ENCODE assay signal across 8 cellular contexts in the genomic region with DNA sequence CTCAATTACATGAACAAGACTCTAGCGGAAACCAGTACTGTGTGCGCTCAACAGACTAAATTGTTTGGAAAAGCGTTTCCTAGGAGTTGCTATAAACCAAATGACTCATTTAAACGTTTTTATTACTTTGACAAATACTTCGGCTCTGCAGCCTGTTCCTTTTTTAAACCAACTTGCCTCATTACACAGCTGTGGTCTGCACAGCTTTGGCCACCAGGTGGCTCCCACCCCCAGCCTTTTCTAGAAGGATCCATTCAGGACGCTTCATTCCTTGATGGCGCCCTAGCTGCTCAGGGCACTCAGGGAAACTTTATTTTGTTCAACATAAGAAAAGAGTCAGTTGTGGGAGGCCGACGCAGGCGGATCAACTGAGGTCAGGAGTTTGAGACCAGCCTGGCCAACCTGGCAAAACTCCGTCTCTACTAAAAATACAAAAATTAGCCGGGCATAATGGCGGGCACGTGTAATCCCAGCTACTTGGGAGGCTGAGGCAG. TPM values are rescaled to one million over a fixed set of nuclear protein-coding genes. Genes with fewer than 3 reads are reported as not detected.
A peak's percentile ranks its signal among the peaks of the same experiment; 100 is the strongest.
DNase-seq lines count a peak whose midpoint lies in the region; ATAC-seq, FAIRE-seq and TF ChIP-seq lines count a peak whose summit lies in the region.

No MANE protein-coding gene starts in this region.

- dilution Hi-C loops in keratinocyte (cut with MboI; ENCODE audit: extremely low pct_ligation_motif_present, low sequenced_read_pairs), result no loop called here

- no peaks in the 10 kb centered on the region for H3K36me3 ChIP-seq in keratinocyte (ENCODE audit: control insufficient read depth in 2 of 2, extremely low read depth in 1 of 2, insufficient read depth in 2 of 2, low read length in 2 of 2)

- H3K27ac ChIP-seq in keratinocyte (ENCODE audit: control insufficient read depth, insufficient read depth, low read length), result peak overlapping the region; percentile 58

- H3K9me1 ChIP-seq in keratinocyte (ENCODE audit: control insufficient read depth, extremely low read depth, insufficient read depth, low read length), result no peaks in the 10 kb centered on the region

- no peaks in the 10 kb centered on the region for H3K9me3 ChIP-seq in keratinocyte (ENCODE audit: control insufficient read depth, low read depth, low read length)

- peaks cover 6% of the 10 kb centered on the region for H3K4me1 Mint-ChIP-seq in activated B cell treated with CpG ODN at 0.5 μM for 24 hours

- H2AFZ ChIP-seq in keratinocyte (ENCODE audit: control insufficient read depth, low read length), result peak overlapping the region; percentile 71

- TF ChIP-seq CTCF in activated B cell treated with CpG ODN at 0.5 μM for 24 hours (IDR thresholded peaks at IDR 0.05) (peak; percentile 56), keratinocyte (optimal IDR thresholded peaks at IDR 0.05 in 1 of 3, IDR thresholded peaks at IDR 0.05 in 1 of 3, conservative IDR thresholded peaks at IDR 0.05 in 1 of 3; ENCODE audit: extremely low read depth in 1 of 3, insufficient read depth in 2 of 3, low read length in 3 of 3) (peak; percentile 78 to 93 (median 80))

- H4K20me1 ChIP-seq in keratinocyte (ENCODE audit: control insufficient read depth, extremely low read depth, insufficient read depth, low read length), result no peaks in the 10 kb centered on the region

- ATAC-seq in activated B cell treated with CpG ODN at 0.5 μM for 24 hours (ENCODE audit: low read depth) (peak; percentile 61), HG02973 (IDR thresholded peaks at IDR 0.05; ENCODE audit: unreplicated experiment) (no peak)

- H3K9me3 Mint-ChIP-seq in activated B cell treated with CpG ODN at 0.5 μM for 24 hours, result no peaks in the 10 kb centered on the region

- H3K4me1 ChIP-seq in keratinocyte (ENCODE audit: control insufficient read depth, extremely low read depth, insufficient read depth, low read length), result peaks cover 20% of the 10 kb centered on the region

- no peaks in the 10 kb centered on the region for H3K36me3 Mint-ChIP-seq in activated B cell treated with CpG ODN at 0.5 μM for 24 hours (ENCODE audit: low read depth)

- H3K27ac Mint-ChIP-seq in activated B cell treated with CpG ODN at 0.5 μM for 24 hours, result no peak overlapping the region

- H3K27me3 Mint-ChIP-seq in activated B cell treated with CpG ODN at 0.5 μM for 24 hours, result peaks cover 39% of the 10 kb centered on the region

- peak; percentile 83 for FAIRE-seq in keratinocyte (lab: Jason Lieb, UNC)

- no peak overlapping the region for H3K4me3 Mint-ChIP-seq in activated B cell treated with CpG ODN at 0.5 μM for 24 hours

- peak overlapping the region; percentile 67 for H3K4me2 ChIP-seq in keratinocyte (ENCODE audit: control insufficient read depth, extremely low read depth, insufficient read depth, low read depth, low read length)

- H3K4me3 ChIP-seq in keratinocyte (ENCODE audit: control insufficient read depth in 2 of 3, extremely low read depth in 1 of 3, insufficient read depth in 2 of 3, low read depth in 1 of 3, low read length in 3 of 3), result peak overlapping the region in 1 of 3 experiments; percentile 42

- intact Hi-C loops in activated B cell treated with CpG ODN at 0.5 μM for 24 hours (cut with micrococcal nuclease), result loop anchor here (1.0 to 10.0 kb wide), 5 partner anchors 131 to 536 kb away; no protein-coding TSS in a partner anchor

- no peaks in the 10 kb centered on the region for H3K79me2 ChIP-seq in keratinocyte (ENCODE audit: control insufficient read depth, insufficient read depth, low read length)

- POLR2A ChIA-PET in HEK293T (lab: Yijun Ruan, JAX) (interaction anchor here (0.7 to 3.2 kb wide), 3 partner anchors 41 to 236 kb away, joined by 3 to 20 read pairs (median 3); a partner anchor contains a TSS), activated B cell treated with CpG ODN at 0.5 μM for 24 hours (lab: Charles Lee) (no interaction called here)

- no peaks in the 10 kb centered on the region for H3K27me3 ChIP-seq in keratinocyte (ENCODE audit: control insufficient read depth, extremely low read depth, insufficient read depth, low read length)

- H3K9ac ChIP-seq in keratinocyte (ENCODE audit: control insufficient read depth, extremely low read depth, insufficient read depth, low read length), result peak overlapping the region; percentile 64

- peak; percentile 92 for DNase-seq in DMS53 (lab: John Stamatoyannopoulos, UW)
- DNase-seq in HEK293T (ENCODE audit: extremely low spot score), result peak; percentile 62
- peak; percentile 48 for DNase-seq in NCI-H345 (lab: John Stamatoyannopoulos, UW)
- DNase-seq in activated B cell treated with CpG ODN at 0.5 μM for 24 hours, result peak; percentile 36
- peak; percentile 42 for DNase-seq in central memory CD4-positive, alpha-beta T cell
- DNase-seq in keratinocyte (ENCODE audit: low read depth, low spot score), result peak; percentile 46
- DNase-seq in stimulated activated CD4-positive, alpha-beta T cell treated with anti-CD3 and anti-CD28 coated beads, Interleukin-12 subunit alpha, Interleukin-12 subunit beta, amount 100 ng/mL, for 4 hours, result peak; percentile 50

- CTCF ChIA-PET in HEK293T (lab: Yijun Ruan, JAX) (interaction anchor here (0.6 to 0.7 kb wide), 3 partner anchors 15 to 161 kb away, joined by 3 read pairs; no protein-coding TSS in a partner anchor), activated B cell treated with CpG ODN at 0.5 μM for 24 hours (lab: Charles Lee) (interaction anchor here (0.7 to 2.5 kb wide), 7 partner anchors 9 to 1056 kb away, joined by 3 to 38 read pairs (median 3); a partner anchor contains a TSS)

TF ChIP-seq in HEK293T, 16 proteins besides CTCF, POLR2A, EP300 and RAD21:
- no peak for TF ChIP-seq FOXK2 (IDR thresholded peaks at IDR 0.05)
- no peak for TF ChIP-seq FOXM1 (IDR thresholded peaks at IDR 0.05; ENCODE audit: borderline replicate concordance)
- TF ChIP-seq ZNF384 (IDR thresholded peaks at IDR 0.05), result no peak
- TF ChIP-seq HDGF (IDR thresholded peaks at IDR 0.05; ENCODE audit: borderline replicate concordance), result no peak
- no peak for TF ChIP-seq SP1 (IDR thresholded peaks at IDR 0.05)
- no peak for TF ChIP-seq ARNT (IDR thresholded peaks at IDR 0.05)
- no peak for TF ChIP-seq TARDBP (IDR thresholded peaks at IDR 0.05)
- TF ChIP-seq L3MBTL2 (conservative IDR thresholded peaks at IDR 0.05), result no peak
- TF ChIP-seq ELF4 (IDR thresholded peaks at IDR 0.05), result no peak
- TF ChIP-seq NFRKB (IDR thresholded peaks at IDR 0.05), result no peak
- TF ChIP-seq, protein P1, sequence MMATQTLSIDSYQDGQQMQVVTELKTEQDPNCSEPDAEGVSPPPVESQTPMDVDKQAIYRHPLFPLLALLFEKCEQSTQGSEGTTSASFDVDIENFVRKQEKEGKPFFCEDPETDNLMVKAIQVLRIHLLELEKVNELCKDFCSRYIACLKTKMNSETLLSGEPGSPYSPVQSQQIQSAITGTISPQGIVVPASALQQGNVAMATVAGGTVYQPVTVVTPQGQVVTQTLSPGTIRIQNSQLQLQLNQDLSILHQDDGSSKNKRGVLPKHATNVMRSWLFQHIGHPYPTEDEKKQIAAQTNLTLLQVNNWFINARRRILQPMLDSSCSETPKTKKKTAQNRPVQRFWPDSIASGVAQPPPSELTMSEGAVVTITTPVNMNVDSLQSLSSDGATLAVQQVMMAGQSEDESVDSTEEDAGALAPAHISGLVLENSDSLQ (IDR thresholded peaks at IDR 0.05), result no peak
- TF ChIP-seq CTBP1 (IDR thresholded peaks at IDR 0.05; ENCODE audit: borderline replicate concordance), result no peak

RNA-seq across cellular contexts. Expression of a gene that starts 41.0 kb away (rescaled TPM):
- total RNA-seq in activated B cell treated with CpG ODN at 0.5 μM for 24 hours, result 25.2 and 27.4 TPM in 2 replicates
- 10.8 to 16.5 TPM (median 11.0 TPM) in 3 replicates for polyA plus RNA-seq in keratinocyte
- 3.8 TPM for polyA plus RNA-seq in keratinocyte (2011; ENCODE audit: low read depth)
- 5.8 and 11.9 TPM in 2 replicates for polyA plus RNA-seq in keratinocyte (2011; cell fraction: cytosol; rRNA removed)
- 13.2 and 16.6 TPM in 2 replicates for polyA plus RNA-seq in keratinocyte (2011; cell fraction: nucleus; rRNA removed)
- polyA plus RNA-seq in keratinocyte (2012; ENCODE audit: low replicate concordance), result 4.1 and 8.7 TPM in 2 replicates
- 6.8 to 40.0 TPM (median 20.1 TPM) in 3 replicates for polyA minus RNA-seq in keratinocyte
- 17.8 TPM for polyA minus RNA-seq in keratinocyte (2011; cell fraction: cytosol; rRNA and poly(A)+ RNA removed)
- polyA minus RNA-seq in keratinocyte (2011; cell fraction: nucleus; rRNA and poly(A)+ RNA removed), result 18.1 and 37.5 TPM in 2 replicates

Comparison
In these comparisons a context has a peak if more than half of its experiments do, and no peak if none do; other contexts are left out.
1. DNase-seq: peak in every context shown above with its lines; median percentile 92 in DMS53; 62 in HEK293T; 50 in stimulated activated CD4-positive, alpha-beta T cell treated with anti-CD3 and anti-CD28 coated beads, Interleukin-12 subunit alpha, Interleukin-12 subunit beta, amount 100 ng/mL, for 4 hours; 48 in NCI-H345; 46 in keratinocyte; 42 in central memory CD4-positive, alpha-beta T cell; 36 in activated B cell treated with CpG ODN at 0.5 μM for 24 hours.